In the genomic region with DNA sequence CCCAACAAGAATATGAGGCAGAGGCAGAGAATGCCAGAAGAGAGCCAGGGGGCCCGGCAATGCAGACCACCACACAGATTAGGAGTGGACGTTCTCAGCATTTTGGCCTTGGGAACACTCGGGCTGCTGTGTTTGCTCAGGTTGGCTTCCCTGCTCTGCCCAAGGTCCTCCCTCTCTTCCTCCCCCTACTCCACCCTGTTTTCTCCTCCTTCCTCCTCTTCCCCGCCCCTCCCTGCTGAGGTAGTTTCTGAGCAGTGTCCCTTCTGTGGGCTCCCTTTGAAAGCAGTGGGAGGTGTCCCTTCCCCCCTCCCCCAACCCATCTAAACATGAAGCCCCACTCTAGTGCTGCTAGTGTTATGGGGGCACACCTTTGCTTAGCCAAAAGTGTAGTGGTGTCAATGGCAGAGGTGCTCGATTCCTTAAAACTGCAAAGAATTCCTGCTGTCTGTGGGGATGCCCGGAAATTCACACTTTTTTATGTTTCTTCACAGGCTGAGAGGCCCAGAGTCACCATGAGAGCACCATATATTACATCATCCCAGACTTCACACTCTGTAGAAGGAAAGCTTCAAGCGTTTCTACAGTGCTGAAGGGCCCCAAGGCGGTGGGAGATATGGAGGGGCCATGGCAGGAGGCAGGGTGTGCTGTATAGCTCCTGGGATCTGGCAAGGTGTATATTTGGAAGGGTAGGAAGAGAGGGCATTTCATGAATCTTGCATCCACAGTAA, we compare ENCODE assay signal across 1 cellular context.
TF ChIP-seq lines count a peak whose summit lies in the region.

A gene (minus strand): TSS at position 161 of the 728 bp plus-strand sequence. CDS start 60 bp downstream, at position 101.

TF ChIP-seq in HEK293, 187 proteins besides CTCF, POLR2A, EP300 and RAD21 (continued from another document):
- TF ChIP-seq, protein P1, sequence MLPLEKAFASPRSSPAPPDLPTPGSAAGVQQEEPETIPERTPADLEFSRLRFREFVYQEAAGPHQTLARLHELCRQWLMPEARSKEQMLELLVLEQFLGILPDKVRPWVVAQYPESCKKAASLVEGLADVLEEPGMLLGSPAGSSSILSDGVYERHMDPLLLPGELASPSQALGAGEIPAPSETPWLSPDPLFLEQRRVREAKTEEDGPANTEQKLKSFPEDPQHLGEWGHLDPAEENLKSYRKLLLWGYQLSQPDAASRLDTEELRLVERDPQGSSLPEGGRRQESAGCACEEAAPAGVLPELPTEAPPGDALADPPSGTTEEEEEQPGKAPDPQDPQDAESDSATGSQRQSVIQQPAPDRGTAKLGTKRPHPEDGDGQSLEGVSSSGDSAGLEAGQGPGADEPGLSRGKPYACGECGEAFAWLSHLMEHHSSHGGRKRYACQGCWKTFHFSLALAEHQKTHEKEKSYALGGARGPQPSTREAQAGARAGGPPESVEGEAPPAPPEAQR (tag by site-specific recombination; IDR thresholded peaks at IDR 0.05): no peak
- TF ChIP-seq ZNF354C (tag by site-specific recombination; IDR thresholded peaks at IDR 0.05; ENCODE audit: borderline replicate concordance, low read depth) (no peak), SP3 (tag by site-specific recombination; IDR thresholded peaks at IDR 0.05) (peak; percentile 52; the same call in 1 of the 2 replicates), ZNF324 (tag by site-specific recombination; IDR thresholded peaks at IDR 0.05) (no peak)
- TF ChIP-seq, protein P2, sequence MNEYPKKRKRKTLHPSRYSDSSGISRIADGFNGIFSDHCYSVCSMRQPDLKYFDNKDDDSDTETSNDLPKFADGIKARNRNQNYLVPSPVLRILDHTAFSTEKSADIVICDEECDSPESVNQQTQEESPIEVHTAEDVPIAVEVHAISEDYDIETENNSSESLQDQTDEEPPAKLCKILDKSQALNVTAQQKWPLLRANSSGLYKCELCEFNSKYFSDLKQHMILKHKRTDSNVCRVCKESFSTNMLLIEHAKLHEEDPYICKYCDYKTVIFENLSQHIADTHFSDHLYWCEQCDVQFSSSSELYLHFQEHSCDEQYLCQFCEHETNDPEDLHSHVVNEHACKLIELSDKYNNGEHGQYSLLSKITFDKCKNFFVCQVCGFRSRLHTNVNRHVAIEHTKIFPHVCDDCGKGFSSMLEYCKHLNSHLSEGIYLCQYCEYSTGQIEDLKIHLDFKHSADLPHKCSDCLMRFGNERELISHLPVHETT (tag by site-specific recombination; IDR thresholded peaks at IDR 0.05): no peak
TF ChIP-seq in HEK293: peak in this region for 8.
